8 cellular contexts compared by ENCODE assay signal in genomic region chr6:137870744-137871247, GRCh38. TPM values are rescaled to one million over a fixed set of nuclear protein-coding genes. Genes with fewer than 3 reads are reported as not detected.
A peak's percentile ranks its signal among the peaks of the same experiment; 100 is the strongest.
DNase-seq lines count a peak whose midpoint lies in the region; ATAC-seq and TF ChIP-seq lines count a peak whose summit lies in the region.

No MANE protein-coding gene starts in this region.

- H3K27me3 ChIP-seq in right cardiac atrium (ENCODE audit: control insufficient read depth, insufficient read depth): no peaks in the 10 kb centered on the region
- H3K27me3 ChIP-seq in Loucy (ENCODE audit: insufficient read depth, low read length, poor library complexity, severe bottlenecking): no peaks in the 10 kb centered on the region
- no peaks in the 10 kb centered on the region for H3K27me3 ChIP-seq in brain microvascular endothelial cell (replicated peaks)
- H3K27me3 ChIP-seq in neutrophil: no peaks in the 10 kb centered on the region
- peaks cover 5% of the 10 kb centered on the region; the same call in 1 of the 2 replicates for H3K27me3 ChIP-seq in Karpas-422 (ENCODE audit: low read length)

- H4K20me1 ChIP-seq in Loucy (ENCODE audit: insufficient read depth, low read length, poor library complexity, severe bottlenecking) (peaks cover 48% of the 10 kb centered on the region), Karpas-422 (ENCODE audit: insufficient read depth, low read depth, low read length) (no peaks in the 10 kb centered on the region)

- 37% methylated on average over 4 of the region's 4 CpGs for WGBS in right cardiac atrium

- peak; percentile 26; the same call in 1 of the 2 replicates for TF ChIP-seq CTCF in Loucy (conservative IDR thresholded peaks at IDR 0.05; ENCODE audit: low read length)
- peak; percentile 27 for TF ChIP-seq CTCF in brain microvascular endothelial cell (IDR thresholded peaks at IDR 0.05; ENCODE audit: low read depth, low read length, missing control alignments)
- no peak for TF ChIP-seq CTCF in neutrophil (IDR thresholded peaks at IDR 0.05)

- no peak for DNase-seq in right cardiac atrium
- no peak for DNase-seq in cardiac septum (ENCODE audit: low spot score)
- DNase-seq in brain microvascular endothelial cell: no peak
- DNase-seq in GDM1 (lab: John Stamatoyannopoulos, UW): no peak
- DNase-seq in NOMO-1 (lab: John Stamatoyannopoulos, UW; ENCODE audit: unreplicated experiment in 2 of 2): no peak
- no peak for DNase-seq in Karpas-422

- H3K4me3 ChIP-seq in right cardiac atrium (ENCODE audit: low read length): peak overlapping the region; percentile 29
- H3K4me3 ChIP-seq in Loucy (ENCODE audit: low read length, poor library complexity, severe bottlenecking): peak overlapping the region; percentile 79
- H3K4me3 ChIP-seq in brain microvascular endothelial cell (ENCODE audit: low read depth, low read length): no peak overlapping the region
- peak overlapping the region in 1 of 2 experiments; percentile 99 for H3K4me3 ChIP-seq in neutrophil (ENCODE audit: low read depth in 1 of 2, low read length in 1 of 2)
- H3K4me3 ChIP-seq in Karpas-422 (ENCODE audit: low read length): no peak overlapping the region

- H2AFZ ChIP-seq in Loucy (ENCODE audit: low read length) (no peak overlapping the region), Karpas-422 (ENCODE audit: low read length) (no peak overlapping the region)

- H3K79me2 ChIP-seq in Loucy (ENCODE audit: insufficient read depth, low read length): peaks cover 95% of the 10 kb centered on the region
- H3K79me2 ChIP-seq in Karpas-422 (ENCODE audit: low read length): no peaks in the 10 kb centered on the region

- peak overlapping the region; percentile 90 for H3K9ac ChIP-seq in Loucy (ENCODE audit: low read depth, low read length, poor library complexity, severe bottlenecking)
- H3K9ac ChIP-seq in Karpas-422 (ENCODE audit: low read length): no peak overlapping the region

- peaks cover 37% of the 10 kb centered on the region; the same call in 1 of the 2 replicates for H3K36me3 ChIP-seq in Loucy (ENCODE audit: insufficient read depth, low read length)
- H3K36me3 ChIP-seq in brain microvascular endothelial cell (replicated peaks): peaks cover 13% of the 10 kb centered on the region
- peaks cover 23% of the 10 kb centered on the region for H3K36me3 ChIP-seq in neutrophil
- no peaks in the 10 kb centered on the region for H3K36me3 ChIP-seq in Karpas-422 (ENCODE audit: insufficient read depth, low read length)

- H3K9me2 ChIP-seq in Loucy (replicated peaks; ENCODE audit: low read depth, low read length) (no peaks in the 10 kb centered on the region), Karpas-422 (replicated peaks; ENCODE audit: insufficient read depth, low read length) (no peaks in the 10 kb centered on the region)

- no peak for ATAC-seq in right cardiac atrium

- in situ Hi-C loops in brain microvascular endothelial cell (cut with HindIII; ENCODE audit: low pct_ligation_motif_present, low sequenced_read_pairs): no loop called here

- intact Hi-C loops in right cardiac atrium (cut with DNase I) (loop anchor here in 1 of 4 donors (5.0 kb wide), 1 partner anchor 77 kb away; no protein-coding TSS in a partner anchor), cardiac septum (cut with DNase I) (no loop called here)

- H3F3A ChIP-seq in Loucy (ENCODE audit: low read depth): no peaks in the 10 kb centered on the region

- peaks cover 7% of the 10 kb centered on the region for H3K4me1 ChIP-seq in right cardiac atrium (ENCODE audit: control insufficient read depth, insufficient read depth, low read length)
- H3K4me1 ChIP-seq in Loucy (ENCODE audit: insufficient read depth, low read length, poor library complexity, severe bottlenecking): peaks cover 70% of the 10 kb centered on the region
- H3K4me1 ChIP-seq in neutrophil (ENCODE audit: control insufficient read depth in 1 of 2, insufficient read depth in 1 of 2, low read depth in 1 of 2, low read length in 1 of 2): peaks cover 74 to 85% of the 10 kb centered on the region in 2 experiments
- H3K4me1 ChIP-seq in Karpas-422 (ENCODE audit: low read length): peaks cover 31% of the 10 kb centered on the region

- H3K4me2 ChIP-seq in Loucy (ENCODE audit: low read depth, low read length, poor library complexity, severe bottlenecking) (peak overlapping the region; percentile 86), Karpas-422 (ENCODE audit: low read depth, low read length, poor library complexity, severe bottlenecking) (no peak overlapping the region)

- H3K9me3 ChIP-seq in right cardiac atrium (ENCODE audit: control insufficient read depth, low read length) (no peaks in the 10 kb centered on the region), Loucy (ENCODE audit: insufficient read depth, low read depth, low read length) (no peaks in the 10 kb centered on the region), neutrophil (no peaks in the 10 kb centered on the region), Karpas-422 (ENCODE audit: low read length) (no peaks in the 10 kb centered on the region)

- no peak overlapping the region for H3K27ac ChIP-seq in right cardiac atrium (ENCODE audit: low read length)
- H3K27ac ChIP-seq in brain microvascular endothelial cell: no peak overlapping the region
- H3K27ac ChIP-seq in neutrophil: peak overlapping the region; percentile 80
- H3K27ac ChIP-seq in Karpas-422 (ENCODE audit: low read length): no peak overlapping the region

RNA-seq across cellular contexts. Expression of gene TNFAIP3, which starts 3.7 kb away (rescaled TPM):
- total RNA-seq in right cardiac atrium (10 to 100 TPM in 3 of 4 donors, 1 to 10 TPM in 1; 7.6 to 11.4 (median 10.7) TPM), cardiac septum (7.9 TPM)
- 6.0 TPM for polyA plus RNA-seq in right cardiac atrium
- 0.72 and 0.75 TPM in 2 replicates for total RNA-seq in Karpas-422 (2014; rRNA removed; shearing (Covaris generic); ENCODE audit: low replicate concordance)

Comparison
In these comparisons a context has a peak if more than half of its experiments do, and no peak if none do; other contexts are left out.
1. H3K4me3 ChIP-seq: peak in right cardiac atrium (single experiment) and Loucy (single experiment); none in brain microvascular endothelial cell (single experiment) and Karpas-422 (single experiment).